ENCODE assay signal across 27 cellular contexts in the genomic region with DNA sequence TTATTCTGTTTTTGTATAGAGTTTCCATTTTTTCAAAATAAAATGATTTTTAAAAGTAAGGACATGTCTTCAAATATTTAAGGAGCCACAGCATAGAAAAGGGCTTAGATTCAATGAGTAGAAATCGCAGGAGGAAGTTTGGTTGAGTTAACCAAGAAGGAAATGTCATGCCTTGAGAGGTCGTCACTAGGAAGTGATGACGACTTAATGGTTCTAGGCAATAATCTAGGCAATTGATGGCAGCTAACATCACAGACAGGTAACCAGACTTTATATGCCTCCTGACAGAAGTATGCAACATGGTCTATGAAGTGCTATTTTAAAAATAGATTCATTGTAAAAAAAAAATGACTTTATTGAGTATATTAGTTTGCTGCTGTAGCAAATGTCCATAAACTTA. TPM values are rescaled to one million over a fixed set of nuclear protein-coding genes. Genes with fewer than 3 reads are reported as not detected.
A peak's percentile ranks its signal among the peaks of the same experiment; 100 is the strongest.
DNase-seq lines count a peak whose midpoint lies in the region; ATAC-seq, FAIRE-seq and TF ChIP-seq lines count a peak whose summit lies in the region.
"Had no signal": no experiment of that assay in that cellular context is flagged by ENCODE, and none has a peak within 500 bp of the region (broad histone marks: within the 10 kb centered on the region; RNA-seq: fewer than 3 reads in every experiment).

No MANE protein-coding gene starts in this region.

- BruUV-seq in HepG2 (replicated peaks; lab: Mats Ljungman, UMichigan) (no TSS peak), K562 (replicated peaks; lab: Mats Ljungman, UMichigan) (no TSS peak)

- POLR2A ChIA-PET in HepG2 (lab: Yijun Ruan, JAX) (no interaction called here), K562 (lab: Yijun Ruan, JAX) (no interaction called here)

- no peaks in the 10 kb centered on the region for H3K36me3 ChIP-seq in HepG2 (replicated peaks in 1 of 2; ENCODE audit: control insufficient read depth in 1 of 2, insufficient read depth in 2 of 2, low read length in 2 of 2)
- H3K36me3 ChIP-seq in right lobe of liver = no peaks in the 10 kb centered on the region
- no peaks in the 10 kb centered on the region for H3K36me3 ChIP-seq in K562 (ENCODE audit: control insufficient read depth, insufficient read depth, low read length)
- no peaks in the 10 kb centered on the region for H3K36me3 ChIP-seq in neural cell (ENCODE audit: insufficient read depth, low read length)
- H3K36me3 ChIP-seq: BLaER1 treated with 17β-estradiol and CSF1 and Interleukin-3, amounts not matched to agents 10 nM and 100 nM had no signal

- H3K4me3 ChIP-seq in HepG2 (replicated peaks in 1 of 3; ENCODE audit: insufficient read depth in 1 of 3, low read depth in 2 of 3, low read length in 3 of 3) (no peak overlapping the region), right lobe of liver (no peak overlapping the region), K562 (no peak overlapping the region), neural cell (ENCODE audit: low read length) (peak overlapping the region; percentile 36)
- H3K4me3 ChIP-seq: A549; BLaER1 treated with 17β-estradiol and CSF1 and Interleukin-3, amounts not matched to agents 10 nM and 100 nM; GM12878 had no signal

- no peak for ATAC-seq in HepG2
- no peak for ATAC-seq in right lobe of liver
- no peak for ATAC-seq in K562
- ATAC-seq in HG02588 (IDR thresholded peaks at IDR 0.05; ENCODE audit: unreplicated experiment) = no peak
- ATAC-seq in HG02678 (IDR thresholded peaks at IDR 0.05; ENCODE audit: unreplicated experiment) = no peak
- ATAC-seq: A549; CD8-positive, alpha-beta T cell; GM12878 had no signal

- H3K27me3 ChIP-seq in HepG2 (ENCODE audit: control insufficient read depth in 1 of 2, insufficient read depth in 2 of 2, low read length in 2 of 2) (no peaks in the 10 kb centered on the region), right lobe of liver (no peaks in the 10 kb centered on the region), K562 (ENCODE audit: control insufficient read depth in 2 of 2, insufficient read depth in 2 of 2, low read length in 2 of 2) (no peaks in the 10 kb centered on the region), neural cell (ENCODE audit: insufficient read depth, low read depth, low read length) (no peaks in the 10 kb centered on the region)
- H3K27me3 ChIP-seq: BLaER1 treated with 17β-estradiol and CSF1 and Interleukin-3, amounts not matched to agents 10 nM and 100 nM had no signal

- H2AFZ ChIP-seq in HepG2 (ENCODE audit: low read length) = no peak overlapping the region
- H2AFZ ChIP-seq in K562 (ENCODE audit: low read depth, low read length) = no peak overlapping the region
- H2AFZ ChIP-seq in neural cell (ENCODE audit: low read depth, low read length) = no peak overlapping the region

- TF ChIP-seq RAD21 in HepG2 (CRISPR knock-in tag; IDR thresholded peaks at IDR 0.05) (no peak), K562 (CRISPR knock-in tag; conservative IDR thresholded peaks at IDR 0.05 in 1 of 2, IDR thresholded peaks at IDR 0.05 in 1 of 2) (no peak), neural cell (conservative IDR thresholded peaks at IDR 0.05) (no peak)

- H3K9ac ChIP-seq in HepG2 (ENCODE audit: insufficient read depth, low read depth, low read length) = no peak overlapping the region
- no peak overlapping the region for H3K9ac ChIP-seq in K562 (ENCODE audit: insufficient read depth in 1 of 2, low read depth in 2 of 2, low read length in 2 of 2)
- no peak overlapping the region for H3K9ac ChIP-seq in neural cell (ENCODE audit: low read length)
- H3K9ac ChIP-seq: BLaER1 treated with 17β-estradiol and CSF1 and Interleukin-3, amounts not matched to agents 10 nM and 100 nM had no signal

- FAIRE-seq in HepG2 (lab: Jason Lieb, UNC) (no peak), K562 (lab: Jason Lieb, UNC) (no peak)
- FAIRE-seq: A549, GM12878, GM12892, GM18507 had no signal

- H3K4me2 ChIP-seq in HepG2 (ENCODE audit: low read depth, low read length) = no peak overlapping the region
- H3K4me2 ChIP-seq in K562 (ENCODE audit: insufficient read depth, low read length) = no peak overlapping the region
- H3K4me2 ChIP-seq in neural cell (ENCODE audit: low read length) = peak overlapping the region; percentile 26
- H3K4me2 ChIP-seq: A549; BLaER1 treated with 17β-estradiol and CSF1 and Interleukin-3, amounts not matched to agents 10 nM and 100 nM had no signal

- H3K79me2 ChIP-seq in HepG2 (ENCODE audit: insufficient read depth, low read length) = no peaks in the 10 kb centered on the region
- no peaks in the 10 kb centered on the region for H3K79me2 ChIP-seq in K562 (ENCODE audit: control insufficient read depth, insufficient read depth, low read length)
- H3K79me2 ChIP-seq in neural cell (replicated peaks; ENCODE audit: insufficient read depth, low read length) = no peaks in the 10 kb centered on the region

- CTCF ChIA-PET in HepG2 (lab: Yijun Ruan, JAX; ENCODE audit: low intra/inter-chr PET ratio, low total read pairs) (no interaction called here), K562 (lab: Yijun Ruan, JAX; ENCODE audit: low intra/inter-chr PET ratio) (no interaction called here)

- H3K27ac ChIP-seq in HepG2 (ENCODE audit: extremely low read length, insufficient read depth, low read length) (no peak overlapping the region), right lobe of liver (no peak overlapping the region), K562 (ENCODE audit: extremely low read depth, low read depth, low read length) (no peak overlapping the region), neural cell (ENCODE audit: low read length) (peak overlapping the region; percentile 76)
- H3K27ac ChIP-seq: 22Rv1; A549; BLaER1 treated with 17β-estradiol and CSF1 and Interleukin-3, amounts not matched to agents 10 nM and 100 nM; C4-2B had no signal

- DNase-seq in NCI-H82 (lab: John Stamatoyannopoulos, UW) = peak; percentile 30
- no peak for DNase-seq in NCI-H82 treated with DMSO at 0.1 percent for 48 hours (lab: John Stamatoyannopoulos, UW; ENCODE audit: unreplicated experiment)
- DNase-seq in HepG2 (ENCODE audit: low spot score) = no peak
- no peak for DNase-seq in right lobe of liver
- no peak for DNase-seq in K562 (ENCODE audit: extremely low read depth in 1 of 4, low spot score in 3 of 4)
- DNase-seq: AML-193; Caco-2; Calu3; CD4-positive, alpha-beta T cell; CD8-positive, alpha-beta T cell; DMS 273 treated with DMSO at 0.1 percent for 48 hours; DMS153; DMS53; DMS79; DND-41; EL; GDM1 had no signal

- WGBS in HepG2 (ENCODE audit: low lambda C conversion rate) = 33% methylated on average over 3 of the region's 3 CpGs
- 56% methylated on average over 3 of the region's 3 CpGs for WGBS in right lobe of liver (ENCODE audit: insufficient coverage, low coverage, low lambda C conversion rate, missing lambda C conversion rate)
- WGBS in K562 (ENCODE audit: insufficient coverage, low coverage, missing lambda C conversion rate) = 51% methylated on average over 3 of the region's 3 CpGs

- intact Hi-C loops in HepG2 (cut with micrococcal nuclease; ENCODE audit: unreplicated experiment) (no loop called here), right lobe of liver (cut with DNase I) (no loop called here), K562 (cut with micrococcal nuclease) (no loop called here)

- TF ChIP-seq EP300 in HepG2 (IDR thresholded peaks at IDR 0.05; ENCODE audit: low read depth in 2 of 2, low read length in 2 of 2) = no peak
- TF ChIP-seq EP300 in HepG2 (CRISPR knock-in tag; IDR thresholded peaks at IDR 0.05; ENCODE audit: borderline replicate concordance) = no peak
- TF ChIP-seq EP300 in K562 (IDR thresholded peaks at IDR 0.05; ENCODE audit: low read length) = no peak
- TF ChIP-seq EP300 in neural cell (conservative IDR thresholded peaks at IDR 0.05; ENCODE audit: poor library complexity, severe bottlenecking) = peak; percentile 93

- peaks cover 5% of the 10 kb centered on the region for H3F3A ChIP-seq in neural cell (ENCODE audit: insufficient read depth, low read length, poor library complexity, severe bottlenecking)

- H3K4me1 ChIP-seq in HepG2 (ENCODE audit: insufficient read depth, low read length) (no peaks in the 10 kb centered on the region), right lobe of liver (no peaks in the 10 kb centered on the region), K562 (replicated peaks in 1 of 2; ENCODE audit: control insufficient read depth in 2 of 2, insufficient read depth in 2 of 2, low read length in 2 of 2) (peaks cover 0 to 10% of the 10 kb centered on the region in 2 experiments; a peak in 2 of 5 replicates)
- H3K4me1 ChIP-seq: A549; BLaER1 treated with 17β-estradiol and CSF1 and Interleukin-3, amounts not matched to agents 10 nM and 100 nM had no signal

- TF ChIP-seq POLR2A in HepG2 (IDR thresholded peaks at IDR 0.05; ENCODE audit: insufficient read depth in 1 of 2, low read depth in 2 of 2, low read length in 2 of 2) (no peak), right lobe of liver (IDR thresholded peaks at IDR 0.05) (no peak), K562 (conservative IDR thresholded peaks at IDR 0.05) (no peak)

- in situ Hi-C loops in HepG2 (cut with HindIII; ENCODE audit: extremely low pct_ligation_motif_present, low pct_unique_long_range_greater_than_20kb) (no loop called here), K562 (cut with MboI) (no loop called here)

- TF ChIP-seq CTCF in HepG2 (CRISPR knock-in tag; IDR thresholded peaks at IDR 0.05) = no peak
- no peak for TF ChIP-seq CTCF in right lobe of liver (IDR thresholded peaks at IDR 0.05)
- no peak for TF ChIP-seq CTCF in K562 (IDR thresholded peaks at IDR 0.05 in 2 of 3, conservative IDR thresholded peaks at IDR 0.05 in 1 of 3; ENCODE audit: insufficient read depth in 2 of 3, low read depth in 1 of 3, low read length in 3 of 3)
- TF ChIP-seq CTCF in neural cell (IDR thresholded peaks at IDR 0.05; ENCODE audit: poor library complexity, severe bottlenecking) = no peak

- H4K20me1 ChIP-seq in HepG2 (ENCODE audit: insufficient read depth, low read length) (no peaks in the 10 kb centered on the region), K562 (replicated peaks; ENCODE audit: control insufficient read depth, insufficient read depth, low read length) (no peaks in the 10 kb centered on the region), neural cell (ENCODE audit: insufficient read depth) (no peaks in the 10 kb centered on the region)
- H4K20me1 ChIP-seq: BLaER1 treated with 17β-estradiol and CSF1 and Interleukin-3, amounts not matched to agents 10 nM and 100 nM had no signal

- H3K9me1 ChIP-seq in K562 (ENCODE audit: control insufficient read depth, insufficient read depth, low read length) = no peaks in the 10 kb centered on the region

- no peaks in the 10 kb centered on the region for H3K9me2 ChIP-seq in neural cell (ENCODE audit: insufficient read depth, low read length)

- H3K9me3 ChIP-seq in HepG2 (ENCODE audit: low read length) (no peaks in the 10 kb centered on the region), right lobe of liver (no peaks in the 10 kb centered on the region), K562 (replicated peaks; ENCODE audit: control insufficient read depth, insufficient read depth, low read depth, low read length) (peaks cover 5% of the 10 kb centered on the region), neural cell (ENCODE audit: low read length) (no peaks in the 10 kb centered on the region)
- H3K9me3 ChIP-seq: Caco-2 had no signal

RNA-seq across cellular contexts. Expression of gene TP53BP2, which starts 32.1 kb away (rescaled TPM):
- 14.0 and 15.0 TPM in 2 replicates for total RNA-seq in HepG2 (2016; rRNA removed; fragmentation: Illumina TruSeq; extraction: Trizol)
- total RNA-seq in HepG2 (2016; cell fraction: cytosol; rRNA removed; fragmentation: Illumina TruSeq; extraction: Trizol; ENCODE audit: low read depth) = 6.3 and 7.0 TPM in 2 replicates
- total RNA-seq in HepG2 (2016; cell fraction: insoluble cytoplasmic fraction; rRNA removed; fragmentation: Illumina TruSeq; extraction: Trizol) = 13.6 and 14.3 TPM in 2 replicates
- 6.1 TPM in 2 replicates for total RNA-seq in HepG2 (2016; cell fraction: membrane; rRNA removed; fragmentation: Illumina TruSeq; extraction: Trizol)
- total RNA-seq in HepG2 (2016; cell fraction: nucleus; rRNA removed; fragmentation: Illumina TruSeq; extraction: Trizol) = 20.9 and 22.7 TPM in 2 replicates
- polyA plus RNA-seq in HepG2 (2011; rRNA removed) = 8.3 and 10.0 TPM in 2 replicates
- polyA plus RNA-seq in HepG2 (2011; cell fraction: cytosol; rRNA removed) = 5.0 and 6.9 TPM in 2 replicates
- 8.2 and 8.4 TPM in 2 replicates for polyA plus RNA-seq in HepG2 (2011; cell fraction: nucleus; rRNA removed)
- 8.0 and 8.5 TPM in 2 replicates for polyA plus RNA-seq in HepG2 (2012)
- polyA plus RNA-seq in HepG2 (2016; cell fraction: cytosol; fragmentation: Illumina TruSeq; extraction: Trizol; ENCODE audit: low read depth) = 0.60 and 0.93 TPM in 2 replicates
- 15.4 and 16.4 TPM in 2 replicates for polyA plus RNA-seq in HepG2 (2016; cell fraction: insoluble cytoplasmic fraction; fragmentation: Illumina TruSeq; extraction: Trizol; ENCODE audit: low read depth)
- 2.4 and 2.5 TPM in 2 replicates for polyA plus RNA-seq in HepG2 (2016; cell fraction: membrane; fragmentation: Illumina TruSeq; extraction: Trizol; ENCODE audit: low read depth)
- 17.1 and 18.0 TPM in 2 replicates for polyA plus RNA-seq in HepG2 (2016; cell fraction: nucleus; fragmentation: Illumina TruSeq; extraction: Trizol; ENCODE audit: insufficient read depth, low read depth)
- polyA minus RNA-seq in HepG2 (2011; rRNA and poly(A)+ RNA removed; ENCODE audit: low replicate concordance) = 27.0 and 42.8 TPM in 2 replicates
- 10.3 and 11.3 TPM in 2 replicates for polyA minus RNA-seq in HepG2 (2011; cell fraction: cytosol; rRNA and poly(A)+ RNA removed)
- polyA minus RNA-seq in HepG2 (2011; cell fraction: nucleus; rRNA and poly(A)+ RNA removed) = 55.9 and 63.6 TPM in 2 replicates
- total RNA-seq in right lobe of liver = 10 to 100 TPM; 13.7 to 46.4 (median 19.0) TPM
- 148 and 229 TPM in 2 replicates for total RNA-seq in K562 (2011; cell fraction: chromatin; rRNA removed; ENCODE audit: low replicate concordance)
- total RNA-seq in K562 (2011; cell fraction: nucleolus; rRNA removed) = 41.5 and 70.5 TPM in 2 replicates
- total RNA-seq in K562 (2011; cell fraction: nucleoplasm; rRNA removed) = 85.0 and 85.5 TPM in 2 replicates
- 40.1 and 43.1 TPM in 2 replicates for total RNA-seq in K562 (2014; rRNA removed)
- 50.4 and 50.6 TPM in 2 replicates for total RNA-seq in K562 (2014; rRNA removed; fragmentation: Illumina TruSeq; extraction: Trizol)
- 51.9 and 55.1 TPM in 2 replicates for total RNA-seq in K562 (2015; rRNA removed; fragmentation: Illumina TruSeq; extraction: Trizol)
- 54.3 and 69.6 TPM in 2 replicates for total RNA-seq in K562 (2021)
- 30.0 and 37.5 TPM in 2 replicates for polyA plus RNA-seq in K562 (2011; rRNA removed)
- polyA plus RNA-seq in K562 (2011; cell fraction: cytosol; rRNA removed) = 18.2 and 23.5 TPM in 2 replicates
- 34.9 and 41.6 TPM in 2 replicates for polyA plus RNA-seq in K562 (2011; cell fraction: nucleus; rRNA removed)
- polyA plus RNA-seq in K562 (2012) = 23.5 and 27.0 TPM in 2 replicates
- polyA plus RNA-seq in K562 (2014; fragmentation: Illumina TruSeq; extraction: Trizol) = 47.5 and 55.6 TPM in 2 replicates
- 10 to 100 TPM; 17.0 to 20.7 TPM for polyA plus RNA-seq in K562 (2014; fragmentation: Nextera tagmentation; extraction: Ambion mirVana)
- 39.2 and 39.6 TPM in 2 replicates for polyA plus RNA-seq in K562 (2014; rRNA removed)
- polyA minus RNA-seq in K562 (2011; rRNA and poly(A)+ RNA removed) = 125 and 160 TPM in 2 replicates
- 26.9 and 28.9 TPM in 2 replicates for polyA minus RNA-seq in K562 (2011; cell fraction: cytosol; rRNA and poly(A)+ RNA removed)
- 56.0 and 75.9 TPM in 2 replicates for polyA minus RNA-seq in K562 (2011; cell fraction: nucleus; rRNA and poly(A)+ RNA removed)
- 25.2 and 41.4 TPM in 2 replicates for polyA plus RNA-seq in neural cell
- polyA minus RNA-seq in neural cell = 48.0 and 66.4 TPM in 2 replicates
